ENCODE assay signal across 8 cellular contexts in the genomic region with DNA sequence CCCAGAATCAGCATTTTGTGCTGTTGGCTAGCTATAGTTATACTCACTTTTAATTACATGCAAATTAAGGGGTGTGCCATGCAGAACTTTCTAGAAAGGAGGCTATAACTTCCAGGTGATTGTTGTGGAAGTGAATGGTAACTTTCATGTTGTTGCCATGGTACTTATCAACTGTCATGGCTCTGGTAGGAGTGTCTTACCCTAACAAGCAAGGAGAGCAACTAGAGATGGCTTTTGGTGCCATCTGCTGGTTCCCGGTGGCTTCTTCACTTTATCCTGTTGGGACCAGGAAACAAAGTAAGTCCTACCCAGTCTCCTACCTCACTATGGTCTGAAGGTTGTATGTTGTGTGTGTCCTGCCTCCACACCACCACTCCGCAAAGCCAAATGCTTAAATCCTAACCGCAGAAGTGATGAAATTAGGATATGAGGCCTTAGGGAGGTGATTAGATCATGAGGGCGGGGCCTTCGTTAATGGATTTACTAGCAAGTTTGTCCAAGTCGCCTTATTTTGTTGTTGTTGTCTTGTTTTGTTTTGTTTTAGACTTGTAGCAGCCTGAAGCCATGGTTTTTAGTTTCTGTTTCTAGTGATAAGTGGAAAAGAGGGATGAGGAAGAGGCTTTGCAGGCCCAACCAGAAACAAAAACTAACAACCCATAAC. TPM values are rescaled to one million over a fixed set of nuclear protein-coding genes. Genes with fewer than 3 reads are reported as not detected.
DNase-seq lines count a peak whose midpoint lies in the region; ATAC-seq and TF ChIP-seq lines count a peak whose summit lies in the region.

No MANE protein-coding gene starts in this region.

- no TSS peak for BruUV-seq in Caco-2 (replicated peaks; lab: Mats Ljungman, UMichigan)

- no peaks in the 10 kb centered on the region; the same call in 1 of the 2 replicates for H3K4me1 ChIP-seq in Caco-2
- H3K4me1 ChIP-seq in ascending aorta = no peaks in the 10 kb centered on the region
- peaks cover 0 to under 1% of the 10 kb centered on the region in 2 donors for H3K4me1 ChIP-seq in right atrium auricular region

- H3K36me3 ChIP-seq in Caco-2 (ENCODE audit: control insufficient read depth, insufficient read depth, low read length) (no peaks in the 10 kb centered on the region; the same call in 1 of the 2 replicates), ascending aorta (no peaks in the 10 kb centered on the region), right atrium auricular region (no peaks in the 10 kb centered on the region)

- H3K4me3 ChIP-seq in Caco-2 (ENCODE audit: low read depth, low read length) (no peak overlapping the region), ascending aorta (no peak overlapping the region), right atrium auricular region (no peak overlapping the region), retinal pigment epithelial cell (ENCODE audit: low read length) (no peak overlapping the region)

- CTCF ChIA-PET in Caco-2 (lab: Charles Lee) (interaction anchor here (0.6 to 0.7 kb wide), 2 partner anchors 22 to 133 kb away, joined by 3 to 5 read pairs; a partner anchor contains a TSS), HEK293T (lab: Yijun Ruan, JAX) (interaction anchor here (0.7 to 1.0 kb wide), 2 partner anchors 136 to 169 kb away, joined by 3 read pairs; no protein-coding TSS in a partner anchor)

- intact Hi-C loops in Caco-2 (cut with micrococcal nuclease; ENCODE audit: unreplicated experiment) = loop anchor here (1.0 to 5.0 kb wide), 5 partner anchors 151 to 660 kb away; no protein-coding TSS in a partner anchor
- intact Hi-C loops in ascending aorta (cut with DNase I) = loop anchor here (1.0 to 10.0 kb wide), 4 partner anchors 23 to 591 kb away; a partner anchor contains a TSS

- H3K9me3 ChIP-seq in Caco-2 = no peaks in the 10 kb centered on the region
- H3K9me3 ChIP-seq in ascending aorta = no peaks in the 10 kb centered on the region
- no peaks in the 10 kb centered on the region for H3K9me3 ChIP-seq in right atrium auricular region

- H3K36me3 Mint-ChIP-seq in Caco-2 (ENCODE audit: insufficient read depth, unreplicated experiment) = peaks cover 7% of the 10 kb centered on the region

- no peaks in the 10 kb centered on the region for H3K27me3 ChIP-seq in Caco-2 (replicated peaks; ENCODE audit: control insufficient read depth, insufficient read depth, low read length)
- H3K27me3 ChIP-seq in ascending aorta = no peaks in the 10 kb centered on the region
- no peaks in the 10 kb centered on the region for H3K27me3 ChIP-seq in right atrium auricular region

- peak; percentile 84 to 85 for DNase-seq in Caco-2
- peak; percentile 65 for DNase-seq in HEK293T (ENCODE audit: extremely low spot score)
- peak; percentile 67 for DNase-seq in NCI-H2081 treated with DMSO at 0.1 percent for 48 hours (lab: John Stamatoyannopoulos, UW)
- peak; percentile 70 for DNase-seq in T-helper 22 cell (ENCODE audit: low read depth)
- DNase-seq in ascending aorta (ENCODE audit: low spot score in 2 of 2) = peak; percentile 51 to 91
- peak; percentile 87 for DNase-seq in right atrium auricular region (ENCODE audit: low spot score)
- peak; percentile 71 for DNase-seq in retinal pigment epithelial cell (ENCODE audit: low read depth)

- H3K27me3 Mint-ChIP-seq in Caco-2 (ENCODE audit: insufficient read depth, unreplicated experiment) = no peaks in the 10 kb centered on the region

- no peak overlapping the region for H3K4me3 Mint-ChIP-seq in Caco-2 (ENCODE audit: unreplicated experiment)

- H3K27ac ChIP-seq in ascending aorta = peak overlapping the region in 1 of 2 donors; percentile 19
- H3K27ac ChIP-seq in right atrium auricular region = no peak overlapping the region

- no peaks in the 10 kb centered on the region for H3K9me3 Mint-ChIP-seq in Caco-2 (ENCODE audit: unreplicated experiment)

- no peaks in the 10 kb centered on the region for H3K4me1 Mint-ChIP-seq in Caco-2 (ENCODE audit: low read depth, unreplicated experiment)

- ATAC-seq in HG02623 (IDR thresholded peaks at IDR 0.05; ENCODE audit: unreplicated experiment) = no peak

- peak overlapping the region; percentile 22 for H3K27ac Mint-ChIP-seq in Caco-2 (ENCODE audit: unreplicated experiment)

- POLR2A ChIA-PET in Caco-2 (lab: Charles Lee) (no interaction called here), HEK293T (lab: Yijun Ruan, JAX) (no interaction called here)

- peak; percentile 70 to 73 for TF ChIP-seq CTCF in Caco-2 (IDR thresholded peaks at IDR 0.05; ENCODE audit: insufficient read depth in 1 of 2, low read depth in 1 of 2, low read length in 1 of 2, severe bottlenecking in 1 of 2, unreplicated experiment in 1 of 2)
- peak; percentile 70 to 90 (median 76) for TF ChIP-seq CTCF in ascending aorta (IDR thresholded peaks at IDR 0.05)
- TF ChIP-seq CTCF in right atrium auricular region (IDR thresholded peaks at IDR 0.05) = peak; percentile 52 to 87
- TF ChIP-seq CTCF in retinal pigment epithelial cell (conservative IDR thresholded peaks at IDR 0.05; ENCODE audit: low read depth, low read length) = peak; percentile 94

TF ChIP-seq in HEK293T, 16 proteins besides CTCF, POLR2A, EP300 and RAD21:
- TF ChIP-seq ZNF384 (IDR thresholded peaks at IDR 0.05) = no peak
- TF ChIP-seq, protein P1, sequence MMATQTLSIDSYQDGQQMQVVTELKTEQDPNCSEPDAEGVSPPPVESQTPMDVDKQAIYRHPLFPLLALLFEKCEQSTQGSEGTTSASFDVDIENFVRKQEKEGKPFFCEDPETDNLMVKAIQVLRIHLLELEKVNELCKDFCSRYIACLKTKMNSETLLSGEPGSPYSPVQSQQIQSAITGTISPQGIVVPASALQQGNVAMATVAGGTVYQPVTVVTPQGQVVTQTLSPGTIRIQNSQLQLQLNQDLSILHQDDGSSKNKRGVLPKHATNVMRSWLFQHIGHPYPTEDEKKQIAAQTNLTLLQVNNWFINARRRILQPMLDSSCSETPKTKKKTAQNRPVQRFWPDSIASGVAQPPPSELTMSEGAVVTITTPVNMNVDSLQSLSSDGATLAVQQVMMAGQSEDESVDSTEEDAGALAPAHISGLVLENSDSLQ (IDR thresholded peaks at IDR 0.05) = peak; percentile 74

RNA-seq across cellular contexts. Expression of a gene that starts 22.6 kb away (rescaled TPM):
- total RNA-seq in Caco-2 (2022) (37.6 and 39.9 TPM in 2 replicates), ascending aorta (64.4 TPM), right atrium auricular region (10 to 100 TPM; 10.2 to 15.8 TPM)

RNA-seq across cellular contexts. Expression of a gene that starts 27.7 kb away (rescaled TPM):
- 5.3 and 6.2 TPM in 2 replicates for total RNA-seq in Caco-2 (2022)
- total RNA-seq in ascending aorta = 1.9 TPM
- 1 to 10 TPM; 8.0 to 8.4 TPM for total RNA-seq in right atrium auricular region

RNA-seq across cellular contexts. Expression of a gene that starts 31.5 kb away (rescaled TPM):
- total RNA-seq in Caco-2 (2022) (345 and 359 TPM in 2 replicates), ascending aorta (169 TPM), right atrium auricular region (100 to 1,000 TPM; 677 to 684 TPM)

RNA-seq across cellular contexts. Expression of a gene that starts 38.9 kb away (rescaled TPM):
- total RNA-seq in Caco-2 (2022) (63.3 and 65.3 TPM in 2 replicates), ascending aorta (50.7 TPM), right atrium auricular region (100 to 1,000 TPM; 111 to 125 TPM)
